9 cellular contexts compared by ENCODE assay signal in genomic region chr7:30238721-30239441, GRCh38. TPM values are rescaled to one million over a fixed set of nuclear protein-coding genes. Genes with fewer than 3 reads are reported as not detected.
DNase-seq lines count a peak whose midpoint lies in the region; ATAC-seq, FAIRE-seq and TF ChIP-seq lines count a peak whose summit lies in the region.
"Had no signal": no experiment of that assay in that cellular context is flagged by ENCODE, and none has a peak within 500 bp of the region (broad histone marks: within the 10 kb centered on the region; RNA-seq: fewer than 3 reads in every experiment).

No MANE protein-coding gene starts in this region.

- H3K36me3 ChIP-seq in tibial nerve (no peaks in the 10 kb centered on the region), vagina (no peaks in the 10 kb centered on the region)

- H3K9me3 ChIP-seq in tibial nerve = no peaks in the 10 kb centered on the region
- H3K9me3 ChIP-seq in vagina = no peaks in the 10 kb centered on the region

- no peak for TF ChIP-seq EP300 in tibial nerve (IDR thresholded peaks at IDR 0.05)

- H3K4me1 ChIP-seq in tibial nerve (peaks cover 0 to 27% (median 14%) of the 10 kb centered on the region in 4 donors), vagina (peaks cover 11% of the 10 kb centered on the region)

- ATAC-seq in GM21515 (IDR thresholded peaks at IDR 0.05; ENCODE audit: unreplicated experiment) = peak; percentile 61

- H3K27ac ChIP-seq in tibial nerve (peak overlapping the region in 2 of 4 donors; percentile 67 to 80), vagina (no peak overlapping the region)

- no peak for DNase-seq in GM12891 (ENCODE audit: insufficient read length, low spot score)
- DNase-seq in HuH-7.5 (ENCODE audit: low spot score) = peak; percentile 25
- peak; percentile 67 to 79 for DNase-seq in SHP77 (lab: John Stamatoyannopoulos, UW)
- peak; percentile 71 for DNase-seq in glomerular visceral epithelial cell (ENCODE audit: extremely low spot score)
- peak; percentile 35 to 48 for DNase-seq in tibial nerve (ENCODE audit: low spot score in 2 of 2)
- DNase-seq in vagina (ENCODE audit: extremely low spot score in 2 of 2) = no peak
- no peak for DNase-seq in GF-D8 (lab: John Stamatoyannopoulos, UW)

- intact Hi-C loops in vagina (cut with DNase I) = no loop called here

- TF ChIP-seq CTCF in tibial nerve (IDR thresholded peaks at IDR 0.05) = no peak
- no peak for TF ChIP-seq CTCF in vagina (IDR thresholded peaks at IDR 0.05)

- H3K27me3 ChIP-seq in tibial nerve = no peaks in the 10 kb centered on the region
- no peaks in the 10 kb centered on the region for H3K27me3 ChIP-seq in vagina

- peak; percentile 87 for FAIRE-seq in GM12891 (lab: Jason Lieb, UNC)
- FAIRE-seq: TTC549 had no signal

- H3K4me3 ChIP-seq in tibial nerve = no peak overlapping the region
- H3K4me3 ChIP-seq in vagina = no peak overlapping the region

- TF ChIP-seq POLR2A in GM12891 (IDR thresholded peaks at IDR 0.05; ENCODE audit: low read depth, low read length) = no peak
- no peak for TF ChIP-seq POLR2A in tibial nerve (IDR thresholded peaks at IDR 0.05)
- TF ChIP-seq POLR2A in vagina (IDR thresholded peaks at IDR 0.05) = no peak

TF ChIP-seq in GM12891, 5 proteins besides CTCF, POLR2A, EP300 and RAD21:
- no peak for TF ChIP-seq SPI1 (IDR thresholded peaks at IDR 0.05; ENCODE audit: low read depth, low read length)
- TF ChIP-seq POU2F2 (IDR thresholded peaks at IDR 0.05; ENCODE audit: low read depth, low read length) = peak; percentile 92

RNA-seq across cellular contexts. Expression of gene ZNRF2, which starts 45.5 kb away (rescaled TPM):
- 3.8 TPM for polyA plus RNA-seq in GM12891 (2012; ENCODE audit: low read depth, missing spikeins)
- 10 to 100 TPM; 31.4 to 42.5 (median 39.2) TPM for total RNA-seq in tibial nerve
- total RNA-seq in vagina = 21.9 TPM

Comparison
In these comparisons a context has a peak if more than half of its experiments do, and no peak if none do; other contexts are left out.
1. DNase-seq: peak in HuH-7.5 (single experiment), SHP77 (2 of 2), glomerular visceral epithelial cell (single experiment) and tibial nerve (2 of 2); none in GM12891 (single experiment), vagina (0 of 2) and GF-D8 (single experiment).